In the genomic region with DNA sequence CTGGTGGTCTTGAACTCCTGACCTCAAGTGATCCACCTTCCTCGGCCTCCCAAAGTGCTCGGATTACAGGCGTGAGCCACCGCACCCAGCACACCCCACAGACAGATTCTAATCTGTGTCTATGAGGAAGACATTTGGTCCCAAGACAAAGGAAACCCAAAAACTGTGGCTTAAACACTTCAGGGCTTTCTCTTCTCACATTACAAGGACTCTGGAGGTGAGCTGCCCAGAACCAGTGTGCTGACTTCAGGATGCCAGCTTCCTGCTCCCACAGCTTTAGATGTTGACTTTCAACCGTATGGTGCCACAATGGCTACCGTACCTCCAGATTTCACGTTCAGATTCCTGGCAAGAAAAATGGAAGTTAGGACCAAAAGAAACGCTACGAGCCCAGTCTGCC, we compare ENCODE assay signal across 17 cellular contexts. TPM values are rescaled to one million over a fixed set of nuclear protein-coding genes. Genes with fewer than 3 reads are reported as not detected.
A peak's percentile ranks its signal among the peaks of the same experiment; 100 is the strongest.
DNase-seq lines count a peak whose midpoint lies in the region; ATAC-seq and TF ChIP-seq lines count a peak whose summit lies in the region.
"Had no signal": no experiment of that assay in that cellular context is flagged by ENCODE, and none has a peak within 500 bp of the region (broad histone marks: within the 10 kb centered on the region; RNA-seq: fewer than 3 reads in every experiment).

No MANE protein-coding gene starts in this region.

- WGBS in neuronal stem cell (ENCODE audit: extremely low coverage in 2 of 2, insufficient read length in 2 of 2, insufficient replicate concordance in 1 of 2), 2 donors: no CpG with 5 or more reads among the region's 9 CpGs

- H3K4me1 ChIP-seq in neuronal stem cell (ENCODE audit: control insufficient read depth in 2 of 2, insufficient read depth in 1 of 2, low read depth in 1 of 2, low read length in 2 of 2): peaks cover 3 to 12% of the 10 kb centered on the region in 2 donors
- H3K4me1 ChIP-seq in right atrium auricular region: peaks cover 0 to 22% of the 10 kb centered on the region in 2 donors
- H3K4me1 ChIP-seq: HAP-1 had no signal

- H3K18ac ChIP-seq in neuronal stem cell (ENCODE audit: low read length): no peak overlapping the region

- no peaks in the 10 kb centered on the region for H3K36me3 ChIP-seq in WERI-Rb-1
- no peaks in the 10 kb centered on the region for H3K36me3 ChIP-seq in neuronal stem cell (replicated peaks in 1 of 2; ENCODE audit: control insufficient read depth in 2 of 2, insufficient read depth in 2 of 2, low read length in 2 of 2)
- H3K36me3 ChIP-seq in right atrium auricular region: no peaks in the 10 kb centered on the region
- H3K36me3 ChIP-seq: HAP-1 had no signal

- H4K8ac ChIP-seq in neuronal stem cell (ENCODE audit: low read depth, low read length): no peak overlapping the region

- no peak overlapping the region for H3K23ac ChIP-seq in neuronal stem cell (ENCODE audit: low read depth, low read length, poor library complexity)

- no peak overlapping the region for H2AK5ac ChIP-seq in neuronal stem cell (ENCODE audit: low read depth, low read length)

- no peak overlapping the region for H2AFZ ChIP-seq in neuronal stem cell (ENCODE audit: low read length)
- H2AFZ ChIP-seq: GM23338 had no signal

- H3K27ac ChIP-seq in WERI-Rb-1: peak overlapping the region; percentile 22; the same call in 1 of the 2 replicates
- no peak overlapping the region for H3K27ac ChIP-seq in neuronal stem cell (replicated peaks; ENCODE audit: low read length)
- no peak overlapping the region for H3K27ac ChIP-seq in right atrium auricular region

- H3K4me3 ChIP-seq in WERI-Rb-1 (ENCODE audit: low read depth, low read length) (no peak overlapping the region), neuronal stem cell (ENCODE audit: low read length in 2 of 2) (no peak overlapping the region), right atrium auricular region (no peak overlapping the region)
- H3K4me3 ChIP-seq: GM23338, HAP-1 had no signal

- H2BK15ac ChIP-seq in neuronal stem cell (ENCODE audit: low read length): no peak overlapping the region

- H4K91ac ChIP-seq in neuronal stem cell (ENCODE audit: low read depth, low read length, poor library complexity): no peak overlapping the region

- peak; percentile 29 to 30 for DNase-seq in NCI-H524 (lab: John Stamatoyannopoulos, UW)
- no peak for DNase-seq in NCI-H524 treated with DMSO at 0.1 percent for 48 hours (lab: John Stamatoyannopoulos, UW)
- DNase-seq in WERI-Rb-1: no peak
- no peak for DNase-seq in neuronal stem cell (ENCODE audit: low spot score)
- DNase-seq in right atrium auricular region (ENCODE audit: low spot score): no peak
- no peak for DNase-seq in activated effector memory CD4-positive, alpha-beta T cell treated with Interleukin-2 at 50 U/mL for 16 hours
- DNase-seq: C1 segment of cervical spinal cord; Calu3; CD4-positive, alpha-beta memory T cell; COR-L47; DMS53; DMS79 treated with DMSO at 0.1 percent for 48 hours; GF-D8; HFFc6 had no signal

- H3K4me2 ChIP-seq in neuronal stem cell (ENCODE audit: insufficient read depth, low read length, poor library complexity, severe bottlenecking): no peak overlapping the region
- H3K4me2 ChIP-seq: GM23338 had no signal

- no peak overlapping the region for H3K4ac ChIP-seq in neuronal stem cell (ENCODE audit: low read length)

- no peak overlapping the region for H3K9ac ChIP-seq in neuronal stem cell (ENCODE audit: low read depth, low read length, poor library complexity)

- peak overlapping the region; percentile 90 for H2BK12ac ChIP-seq in neuronal stem cell (ENCODE audit: low read length)

- no peak for ATAC-seq in SK-N-SH treated with all-trans-retinoic acid at 6 μM for 48 hours
- ATAC-seq: GM23338 had no signal

- peaks cover 6% of the 10 kb centered on the region for H3K9me3 ChIP-seq in WERI-Rb-1 (ENCODE audit: severe bottlenecking)
- H3K9me3 ChIP-seq in neuronal stem cell (replicated peaks in 1 of 2; ENCODE audit: control insufficient read depth in 2 of 2, insufficient read depth in 1 of 2, low read depth in 1 of 2, low read length in 2 of 2): peaks cover 0 to 5% of the 10 kb centered on the region in 2 donors
- no peaks in the 10 kb centered on the region for H3K9me3 ChIP-seq in right atrium auricular region
- H3K9me3 ChIP-seq: HAP-1 had no signal

- no peak for TF ChIP-seq CTCF in WERI-Rb-1 (IDR thresholded peaks at IDR 0.05; ENCODE audit: low read depth, low read length)
- no peak for TF ChIP-seq CTCF in right atrium auricular region (IDR thresholded peaks at IDR 0.05)

- H3K14ac ChIP-seq in neuronal stem cell (ENCODE audit: low read length): no peak overlapping the region

- no peaks in the 10 kb centered on the region for H3K79me1 ChIP-seq in neuronal stem cell (ENCODE audit: low read depth, low read length)

- H3K27me3 ChIP-seq in WERI-Rb-1 (ENCODE audit: insufficient read depth, low read depth, severe bottlenecking) (no peaks in the 10 kb centered on the region), neuronal stem cell (ENCODE audit: control insufficient read depth in 3 of 3, insufficient read depth in 3 of 3, low read depth in 1 of 3, low read length in 3 of 3) (peaks cover 0 to 35% (median 0%) of the 10 kb centered on the region in 3 experiments), right atrium auricular region (no peaks in the 10 kb centered on the region)

- no peak overlapping the region for H2BK5ac ChIP-seq in neuronal stem cell (ENCODE audit: low read length)

- no peak overlapping the region for H2BK120ac ChIP-seq in neuronal stem cell (ENCODE audit: low read depth, low read length)

TF ChIP-seq in SK-N-SH treated with all-trans-retinoic acid at 6 μM for 48 hours, 23 proteins besides CTCF, POLR2A, EP300 and RAD21:
- no peak for TF ChIP-seq RARB (CRISPR knock-in tag; IDR thresholded peaks at IDR 0.05)
- no peak for TF ChIP-seq POU6F1 (CRISPR knock-in tag; IDR thresholded peaks at IDR 0.05; ENCODE audit: borderline replicate concordance, low read depth)
- no peak for TF ChIP-seq ISL1 (CRISPR knock-in tag; IDR thresholded peaks at IDR 0.05)
- TF ChIP-seq, protein P1, sequence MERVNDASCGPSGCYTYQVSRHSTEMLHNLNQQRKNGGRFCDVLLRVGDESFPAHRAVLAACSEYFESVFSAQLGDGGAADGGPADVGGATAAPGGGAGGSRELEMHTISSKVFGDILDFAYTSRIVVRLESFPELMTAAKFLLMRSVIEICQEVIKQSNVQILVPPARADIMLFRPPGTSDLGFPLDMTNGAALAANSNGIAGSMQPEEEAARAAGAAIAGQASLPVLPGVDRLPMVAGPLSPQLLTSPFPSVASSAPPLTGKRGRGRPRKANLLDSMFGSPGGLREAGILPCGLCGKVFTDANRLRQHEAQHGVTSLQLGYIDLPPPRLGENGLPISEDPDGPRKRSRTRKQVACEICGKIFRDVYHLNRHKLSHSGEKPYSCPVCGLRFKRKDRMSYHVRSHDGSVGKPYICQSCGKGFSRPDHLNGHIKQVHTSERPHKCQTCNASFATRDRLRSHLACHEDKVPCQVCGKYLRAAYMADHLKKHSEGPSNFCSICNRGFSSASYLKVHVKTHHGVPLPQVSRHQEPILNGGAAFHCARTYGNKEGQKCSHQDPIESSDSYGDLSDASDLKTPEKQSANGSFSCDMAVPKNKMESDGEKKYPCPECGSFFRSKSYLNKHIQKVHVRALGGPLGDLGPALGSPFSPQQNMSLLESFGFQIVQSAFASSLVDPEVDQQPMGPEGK (CRISPR knock-in tag; IDR thresholded peaks at IDR 0.05; ENCODE audit: borderline replicate concordance): no peak
- TF ChIP-seq ESRRG (CRISPR knock-in tag; IDR thresholded peaks at IDR 0.05): no peak
- TF ChIP-seq BACH2 (CRISPR knock-in tag; IDR thresholded peaks at IDR 0.05; ENCODE audit: borderline replicate concordance): no peak
- no peak for TF ChIP-seq OSR1 (CRISPR knock-in tag; IDR thresholded peaks at IDR 0.05)
- no peak for TF ChIP-seq TCF4 (CRISPR knock-in tag; IDR thresholded peaks at IDR 0.05; ENCODE audit: borderline replicate concordance)
- TF ChIP-seq GLIS3 (CRISPR knock-in tag; IDR thresholded peaks at IDR 0.05): no peak
- TF ChIP-seq ZC3H10 (CRISPR knock-in tag; IDR thresholded peaks at IDR 0.05): no peak
- no peak for TF ChIP-seq ZNF8 (CRISPR knock-in tag; IDR thresholded peaks at IDR 0.05)
- no peak for TF ChIP-seq CSDC2 (CRISPR knock-in tag; IDR thresholded peaks at IDR 0.05)

RNA-seq across cellular contexts. Expression of gene SYT7, which starts 32.2 kb away (rescaled TPM):
- polyA plus RNA-seq in neuronal stem cell (2013, experiment 1 of 2): 2.5 TPM
- polyA plus RNA-seq in neuronal stem cell (2013, experiment 2 of 2): 2.3 TPM
- total RNA-seq in right atrium auricular region: 10 to 100 TPM; 19.2 to 23.6 TPM
- total RNA-seq: CD4-positive, alpha-beta memory T cell had no signal
- polyA plus RNA-seq: CD4-positive, alpha-beta memory T cell had no signal

Comparison
In these comparisons a context has a peak if more than half of its experiments do, and no peak if none do; other contexts are left out.
1. DNase-seq: peak in NCI-H524 (2 of 2); none in NCI-H524 treated with DMSO at 0.1 percent for 48 hours (single experiment), WERI-Rb-1 (single experiment), neuronal stem cell (single experiment), right atrium auricular region (single experiment) and activated effector memory CD4-positive, alpha-beta T cell treated with Interleukin-2 at 50 U/mL for 16 hours (single experiment).